In the genomic region with DNA sequence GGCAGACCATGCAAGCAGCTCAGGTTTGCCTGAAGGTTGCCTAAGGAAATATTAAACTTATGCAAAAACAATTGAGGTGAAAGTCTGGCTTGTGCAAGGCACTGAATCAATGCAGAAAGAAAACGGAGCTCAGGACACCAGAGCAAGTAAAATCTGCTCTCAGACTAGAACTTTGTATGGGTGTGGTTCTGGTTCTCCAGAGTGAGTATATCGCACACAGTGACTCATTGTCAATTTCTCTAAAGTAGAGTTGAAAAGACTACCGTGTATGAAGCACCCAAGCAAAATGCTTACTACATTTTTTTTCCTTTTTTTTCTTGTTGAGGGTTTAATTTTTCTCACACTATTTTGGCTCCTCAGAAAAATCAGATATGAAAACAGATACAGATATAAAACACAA, we compare ENCODE assay signal across 23 cellular contexts.
A peak's percentile ranks its signal among the peaks of the same experiment; 100 is the strongest.
DNase-seq lines count a peak whose midpoint lies in the region; ATAC-seq and TF ChIP-seq lines count a peak whose summit lies in the region.
"Had no signal": no experiment of that assay in that cellular context is flagged by ENCODE, and none has a peak within 500 bp of the region (broad histone marks: within the 10 kb centered on the region; RNA-seq: fewer than 3 reads in every experiment).

No MANE protein-coding gene starts in this region.

- H2AFZ ChIP-seq in hepatocyte: no peak overlapping the region

- H3K4me1 ChIP-seq in RWPE2 (ENCODE audit: insufficient read depth, poor library complexity, severe bottlenecking) (no peaks in the 10 kb centered on the region), hepatocyte (ENCODE audit: insufficient read depth) (no peaks in the 10 kb centered on the region), lower lobe of right lung (no peaks in the 10 kb centered on the region)
- H3K4me1 ChIP-seq: BLaER1, Caco-2, Peyer's patch had no signal

- no peaks in the 10 kb centered on the region for H3K36me3 ChIP-seq in RWPE2 (ENCODE audit: low read depth)
- no peaks in the 10 kb centered on the region for H3K36me3 ChIP-seq in hepatocyte (replicated peaks; ENCODE audit: insufficient read depth, low read depth)
- H3K36me3 ChIP-seq in lower lobe of right lung: no peaks in the 10 kb centered on the region
- H3K36me3 ChIP-seq: BLaER1, Peyer's patch had no signal

- DNase-seq in Daoy (ENCODE audit: low read depth): peak; percentile 6
- peak; percentile 9 for DNase-seq in M059J (ENCODE audit: low read depth)
- no peak for DNase-seq in RWPE2 (ENCODE audit: low spot score)
- peak; percentile 19 for DNase-seq in hepatocyte (ENCODE audit: low spot score)
- DNase-seq in middle frontal gyrus (ENCODE audit: extremely low spot score, low spot score): no peak
- no peak for DNase-seq in lower lobe of right lung
- DNase-seq in Ammon's horn (ENCODE audit: low spot score): no peak
- DNase-seq: Caco-2; CD4-positive, alpha-beta memory T cell; DMS 273 treated with DMSO at 0.1 percent for 48 hours; GDM1; NCI-H1092; NCI-H1436; NCI-H187 treated with DMSO at 0.1 percent for 48 hours; NCI-H2227 treated with DMSO at 0.1 percent for 48 hours; NCI-H510A treated with DMSO at 0.1 percent for 48 hours; NCI-H774; Peyer's patch; SHP77 had no signal

- TF ChIP-seq CTCF in RWPE2 (IDR thresholded peaks at IDR 0.05; ENCODE audit: poor library complexity, severe bottlenecking): no peak
- no peak for TF ChIP-seq CTCF in hepatocyte (IDR thresholded peaks at IDR 0.05; ENCODE audit: poor library complexity)
- TF ChIP-seq CTCF in lower lobe of right lung (IDR thresholded peaks at IDR 0.05): no peak

- H3K4me2 ChIP-seq in hepatocyte: no peak overlapping the region
- H3K4me2 ChIP-seq: BLaER1 had no signal

- H3K27me3 ChIP-seq in RWPE2 (ENCODE audit: insufficient read depth, poor library complexity, severe bottlenecking) (no peaks in the 10 kb centered on the region), hepatocyte (no peaks in the 10 kb centered on the region), lower lobe of right lung (ENCODE audit: low read depth) (no peaks in the 10 kb centered on the region)
- H3K27me3 ChIP-seq: BLaER1, Peyer's patch had no signal

- 59% methylated on average over 3 of the region's 3 CpGs for WGBS in hepatocyte (ENCODE audit: low lambda C conversion rate, missing lambda C conversion rate)

- H3K79me2 ChIP-seq in hepatocyte: no peaks in the 10 kb centered on the region

- H3K4me3 ChIP-seq in RWPE2 (ENCODE audit: severe bottlenecking): no peak overlapping the region
- H3K4me3 ChIP-seq in hepatocyte: no peak overlapping the region
- H3K4me3 ChIP-seq in lower lobe of right lung: no peak overlapping the region
- H3K4me3 ChIP-seq: BLaER1, K562, Peyer's patch had no signal

- intact Hi-C loops in lower lobe of right lung (cut with DNase I): no loop called here

- H3K9me2 ChIP-seq in hepatocyte (replicated peaks; ENCODE audit: insufficient read depth): no peaks in the 10 kb centered on the region

- peak; percentile 74 for ATAC-seq in RWPE2 (ENCODE audit: low read depth)
- ATAC-seq in GM19452 (IDR thresholded peaks at IDR 0.05; ENCODE audit: unreplicated experiment): no peak
- no peak for ATAC-seq in lower lobe of right lung
- ATAC-seq: HepG2, K562 had no signal

- H4K20me1 ChIP-seq in hepatocyte (ENCODE audit: insufficient read depth, poor library complexity, severe bottlenecking): no peaks in the 10 kb centered on the region
- H4K20me1 ChIP-seq: BLaER1 had no signal

- H3K9me3 ChIP-seq in RWPE2 (ENCODE audit: severe bottlenecking): no peaks in the 10 kb centered on the region
- no peaks in the 10 kb centered on the region for H3K9me3 ChIP-seq in hepatocyte (ENCODE audit: low read depth)
- no peaks in the 10 kb centered on the region for H3K9me3 ChIP-seq in lower lobe of right lung
- H3K9me3 ChIP-seq: BLaER1, Caco-2, Peyer's patch had no signal

- no peak overlapping the region for H3K27ac ChIP-seq in RWPE2 (ENCODE audit: poor library complexity, severe bottlenecking)
- no peak overlapping the region for H3K27ac ChIP-seq in hepatocyte
- no peak overlapping the region for H3K27ac ChIP-seq in lower lobe of right lung
- H3K27ac ChIP-seq: BLaER1, Peyer's patch had no signal

Comparison
In these comparisons a context has a peak if more than half of its experiments do, and no peak if none do; other contexts are left out.
1. DNase-seq: peak in Daoy (single experiment), M059J (single experiment) and hepatocyte (single experiment); none in RWPE2 (single experiment), middle frontal gyrus (single experiment), lower lobe of right lung (single experiment) and Ammon's horn (single experiment).